8 cellular contexts compared by ENCODE assay signal in the genomic region with DNA sequence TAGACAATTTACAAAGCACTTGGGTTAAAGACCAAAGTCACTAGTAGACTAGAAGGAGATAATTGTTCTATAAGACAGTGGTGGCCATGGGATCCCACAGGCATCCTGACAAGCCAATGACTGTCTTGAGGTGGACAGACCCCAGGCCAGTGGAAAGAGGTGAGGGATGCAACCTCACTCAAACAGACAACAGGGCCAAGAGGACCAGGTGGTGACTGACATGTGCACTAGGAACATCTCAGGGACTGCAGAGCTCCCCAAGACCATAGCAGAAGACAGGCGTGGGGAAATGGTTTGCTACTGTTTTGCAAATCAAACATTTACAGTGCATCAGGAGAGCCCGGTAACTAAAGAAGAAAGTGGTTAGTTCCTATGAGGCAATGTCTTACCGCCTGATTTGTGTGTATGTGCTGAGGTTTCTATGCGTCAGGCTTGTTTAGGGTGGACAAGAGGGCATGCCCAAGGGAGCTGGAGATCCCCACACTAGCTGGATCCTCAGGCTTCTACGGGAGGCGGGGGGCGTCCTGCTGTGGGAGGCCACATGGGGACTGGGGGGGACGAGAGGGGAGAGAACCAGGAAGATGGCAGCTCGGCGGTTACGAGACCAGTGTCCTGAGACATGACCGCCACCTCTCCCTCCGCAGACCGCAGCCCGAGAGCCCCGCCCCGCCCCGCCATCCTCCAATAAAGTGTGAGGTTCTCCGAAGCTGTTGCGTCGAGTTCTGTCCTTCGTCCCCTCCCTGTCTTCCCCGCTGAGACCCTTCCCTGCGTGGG. TPM values are rescaled to one million over a fixed set of nuclear protein-coding genes. Genes with fewer than 3 reads are reported as not detected.
A peak's percentile ranks its signal among the peaks of the same experiment; 100 is the strongest.
DNase-seq lines count a peak whose midpoint lies in the region; ATAC-seq and TF ChIP-seq lines count a peak whose summit lies in the region.

No MANE protein-coding gene starts in this region.

- H3K27me3 ChIP-seq in WERI-Rb-1 (ENCODE audit: insufficient read depth, low read depth, severe bottlenecking): no peaks in the 10 kb centered on the region
- H3K27me3 ChIP-seq in lung (ENCODE audit: control insufficient read depth, insufficient read depth): no peaks in the 10 kb centered on the region

- H3K9me3 ChIP-seq in WERI-Rb-1 (ENCODE audit: severe bottlenecking) (no peaks in the 10 kb centered on the region), lung (ENCODE audit: control insufficient read depth in 2 of 2, insufficient read depth in 1 of 2, low read length in 1 of 2) (no peaks in the 10 kb centered on the region)

- ATAC-seq in HG02623 (IDR thresholded peaks at IDR 0.05; ENCODE audit: unreplicated experiment): peak; percentile 38
- peak; percentile 66 for ATAC-seq in lung (ENCODE audit: insufficient read depth, low FRiP score)

- H3K4me3 ChIP-seq in WERI-Rb-1 (ENCODE audit: low read depth, low read length) (peak overlapping the region; percentile 73), lung (peak overlapping the region; percentile 64)

- DNase-seq in NCI-H510A (lab: John Stamatoyannopoulos, UW) (peak; percentile 90), NCI-H510A treated with DMSO at 0.1 percent for 48 hours (lab: John Stamatoyannopoulos, UW) (no peak), NCI-H1092 (lab: John Stamatoyannopoulos, UW) (peak; percentile 74), WERI-Rb-1 (peak; percentile 89), dedifferentiated amniotic fluid mesenchymal stem cell (ENCODE audit: extremely low spot score) (peak; percentile 44), lung (ENCODE audit: low spot score) (no peak)
- peak; percentile 37 to 74 for DNase-seq in stimulated activated CD8-positive, alpha-beta memory T cell treated with anti-CD3 and anti-CD28 coated beads, Interleukin-7, amount 100 ng/mL, for 48 hours (ENCODE audit: extremely low read depth in 1 of 2, low read depth in 1 of 2)

- WGBS in lung, 2 donors: 2 to 3% methylated on average over 13 to 24 of the region's 24 CpGs

- H3K4me1 ChIP-seq in lung (ENCODE audit: control insufficient read depth in 2 of 2, insufficient read depth in 2 of 2, low read length in 2 of 2): peaks cover 0 to 9% of the 10 kb centered on the region in 2 donors

- H3K36me3 ChIP-seq in WERI-Rb-1: peaks cover 44% of the 10 kb centered on the region
- peaks cover 10 to 23% of the 10 kb centered on the region in 2 donors for H3K36me3 ChIP-seq in lung (ENCODE audit: control insufficient read depth in 2 of 2, insufficient read depth in 2 of 2, low read length in 2 of 2)

- TF ChIP-seq CTCF in WERI-Rb-1 (IDR thresholded peaks at IDR 0.05; ENCODE audit: low read depth, low read length) (no peak), lung (IDR thresholded peaks at IDR 0.05; ENCODE audit: control extremely low read depth, extremely low read depth) (no peak)

- H3K27ac ChIP-seq in WERI-Rb-1: peak overlapping the region; percentile 89
- H3K27ac ChIP-seq in lung (ENCODE audit: low read depth in 1 of 2, low read length in 1 of 2): peak overlapping the region; percentile 95 to 98

RNA-seq across cellular contexts. Expression of gene MRPS26, which starts 0.6 kb away (rescaled TPM):
- 10 to 100 TPM; 29.8 to 47.1 TPM for total RNA-seq in lung
- 10 to 100 TPM; 67.5 to 67.8 TPM for polyA plus RNA-seq in lung

RNA-seq across cellular contexts. Expression of gene GNRH2, which starts 1.8 kb away (rescaled TPM):
- under 1 TPM in 1 of 2 donors, not detected in 1; 0.46 TPM for total RNA-seq in lung
- under 1 TPM; 0.14 to 0.16 TPM for polyA plus RNA-seq in lung

RNA-seq across cellular contexts. Expression of gene OXT, which starts 26.2 kb away (rescaled TPM):
- total RNA-seq in lung: not detected
- not detected for polyA plus RNA-seq in lung

RNA-seq across cellular contexts. Expression of gene AVP, which starts 39.3 kb away (rescaled TPM):
- not detected for total RNA-seq in lung
- not detected for polyA plus RNA-seq in lung

Comparison
In these comparisons a context has a peak if more than half of its experiments do, and no peak if none do; other contexts are left out.
1. DNase-seq: peak in NCI-H510A (single experiment), NCI-H1092 (single experiment), WERI-Rb-1 (single experiment), dedifferentiated amniotic fluid mesenchymal stem cell (single experiment) and stimulated activated CD8-positive, alpha-beta memory T cell treated with anti-CD3 and anti-CD28 coated beads, Interleukin-7, amount 100 ng/mL, for 48 hours (2 of 2); none in NCI-H510A treated with DMSO at 0.1 percent for 48 hours (single experiment) and lung (single experiment).